8 cellular contexts compared by ENCODE assay signal in the genomic region with DNA sequence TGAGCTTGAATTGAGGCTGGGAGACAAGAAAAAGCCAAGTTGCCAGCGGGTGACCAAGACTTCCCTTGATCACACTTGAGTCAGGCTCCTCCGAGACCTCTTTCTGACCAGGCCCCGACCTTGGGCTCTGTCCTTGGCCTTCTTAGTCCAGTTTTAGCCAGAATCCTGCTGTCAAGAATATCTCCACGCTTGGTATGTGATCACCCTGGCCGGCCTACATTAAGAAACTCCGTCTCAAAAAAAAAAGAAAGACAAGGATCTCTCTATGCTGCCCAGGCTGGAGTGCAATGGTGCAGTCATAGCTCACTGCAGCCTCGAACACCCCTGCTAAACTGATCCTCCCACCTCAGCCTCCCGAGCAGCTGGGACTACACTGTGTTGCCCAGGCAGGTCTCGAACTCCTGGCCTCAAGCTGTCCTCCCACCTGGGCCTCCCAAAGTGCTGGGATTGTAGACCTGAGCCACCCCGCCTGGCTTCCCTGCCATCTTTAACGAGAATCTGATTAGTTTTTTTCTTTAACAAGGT. TPM values are rescaled to one million over a fixed set of nuclear protein-coding genes. Genes with fewer than 3 reads are reported as not detected.
A peak's percentile ranks its signal among the peaks of the same experiment; 100 is the strongest.
DNase-seq lines count a peak whose midpoint lies in the region; ATAC-seq and TF ChIP-seq lines count a peak whose summit lies in the region.

No MANE protein-coding gene starts in this region.

- TF ChIP-seq CTCF in DND-41 (IDR thresholded peaks at IDR 0.05; ENCODE audit: borderline replicate concordance, extremely low read depth, low read length, poor library complexity, severe bottlenecking) (no peak), esophagus muscularis mucosa (IDR thresholded peaks at IDR 0.05) (no peak), prostate gland (IDR thresholded peaks at IDR 0.05) (no peak), mucosa of descending colon (IDR thresholded peaks at IDR 0.05) (no peak)

- H3K4me3 ChIP-seq in DND-41 (ENCODE audit: low read depth in 1 of 2, low read length in 2 of 2) = peak overlapping the region; percentile 29 to 94; a peak in 3 of 4 replicates
- H3K4me3 ChIP-seq in esophagus muscularis mucosa = peak overlapping the region; percentile 70 to 98 (median 84)
- peak overlapping the region in 1 of 2 donors; percentile 85 for H3K4me3 ChIP-seq in prostate gland
- no peak overlapping the region for H3K4me3 ChIP-seq in mucosa of descending colon

- H3K9me3 ChIP-seq in DND-41 (ENCODE audit: insufficient read depth, low read length, severe bottlenecking) (no peaks in the 10 kb centered on the region), esophagus muscularis mucosa (no peaks in the 10 kb centered on the region), prostate gland (no peaks in the 10 kb centered on the region), mucosa of descending colon (no peaks in the 10 kb centered on the region)

- ATAC-seq in DND-41 (ENCODE audit: insufficient read depth, low read depth) = no peak
- no peak for ATAC-seq in mucosa of descending colon
- no peak for ATAC-seq in GM18867 (IDR thresholded peaks at IDR 0.05; ENCODE audit: unreplicated experiment)

- H3K27ac ChIP-seq in DND-41 (ENCODE audit: low read length) (peak overlapping the region; percentile 79), esophagus muscularis mucosa (replicated peaks in 1 of 4) (peak overlapping the region; percentile 97 to 99 (median 99)), prostate gland (peak overlapping the region; percentile 94)

- TF ChIP-seq POLR2A in esophagus muscularis mucosa (IDR thresholded peaks at IDR 0.05; ENCODE audit: low read depth) (no peak), prostate gland (IDR thresholded peaks at IDR 0.05) (no peak)

- H3K27me3 ChIP-seq in DND-41 (ENCODE audit: insufficient read depth, low read length, poor library complexity) = no peaks in the 10 kb centered on the region
- no peaks in the 10 kb centered on the region for H3K27me3 ChIP-seq in esophagus muscularis mucosa
- no peaks in the 10 kb centered on the region for H3K27me3 ChIP-seq in prostate gland (replicated peaks; ENCODE audit: insufficient read depth)

- CTCF ChIA-PET in HEK293T (lab: Yijun Ruan, JAX) = interaction anchor here (0.7 to 1.3 kb wide), 5 partner anchors 11 to 1167 kb away, joined by 3 to 6 read pairs (median 4); no protein-coding TSS in a partner anchor

- H3K36me3 ChIP-seq in DND-41 (ENCODE audit: insufficient read depth, low read length) (no peaks in the 10 kb centered on the region; the same call in 1 of the 2 replicates), esophagus muscularis mucosa (no peaks in the 10 kb centered on the region), prostate gland (no peaks in the 10 kb centered on the region), mucosa of descending colon (ENCODE audit: low read depth) (no peaks in the 10 kb centered on the region)

- peaks cover 33% of the 10 kb centered on the region for H3K79me2 ChIP-seq in DND-41 (ENCODE audit: insufficient read depth, low read length)

- TF ChIP-seq EP300 in esophagus muscularis mucosa (IDR thresholded peaks at IDR 0.05) = no peak

- H4K20me1 ChIP-seq in DND-41 (ENCODE audit: insufficient read depth, low read length) = peaks cover 24% of the 10 kb centered on the region; the same call in 1 of the 2 replicates

- POLR2A ChIA-PET in HEK293T (lab: Yijun Ruan, JAX) = interaction anchor here (0.6 to 1.5 kb wide), 4 partner anchors 11 to 70 kb away, joined by 3 to 7 read pairs (median 4); no protein-coding TSS in a partner anchor

- H2AFZ ChIP-seq in DND-41 (ENCODE audit: low read depth, low read length) = peak overlapping the region; percentile 79

- WGBS in esophagus muscularis mucosa = 81% methylated on average over 11 of the region's 11 CpGs
- 89% methylated on average over 11 of the region's 11 CpGs for WGBS in prostate gland

- peak overlapping the region; percentile 75 for H3K9ac ChIP-seq in DND-41 (ENCODE audit: low read depth, low read length)

- H3K4me1 ChIP-seq in DND-41 (ENCODE audit: insufficient read depth, low read length) (peaks cover 40% of the 10 kb centered on the region), esophagus muscularis mucosa (peaks cover 22 to 41% (median 38%) of the 10 kb centered on the region in 4 donors), prostate gland (replicated peaks) (peaks cover 7% of the 10 kb centered on the region), mucosa of descending colon (ENCODE audit: low read depth) (peaks cover 14% of the 10 kb centered on the region)

- intact Hi-C loops in esophagus muscularis mucosa (cut with DNase I) (loop anchor here (5.0 to 10.0 kb wide), 2 partner anchors 82 to 164 kb away; no protein-coding TSS in a partner anchor), prostate gland (cut with DNase I) (loop anchor here (5.0 kb wide), 2 partner anchors 66 to 144 kb away; partner anchors contain the start of gene MOAP1), mucosa of descending colon (cut with DNase I, micrococcal nuclease) (no loop called here)

- no peak for DNase-seq in DND-41
- DNase-seq in RKO (ENCODE audit: low spot score) = peak; percentile 48
- no peak for DNase-seq in esophagus muscularis mucosa (ENCODE audit: extremely low spot score)
- no peak for DNase-seq in prostate gland (ENCODE audit: low spot score)
- no peak for DNase-seq in mucosa of descending colon
- no peak for DNase-seq in HEK293T (ENCODE audit: extremely low spot score)
- no peak for DNase-seq in glomerular visceral epithelial cell (ENCODE audit: extremely low spot score)

- peak overlapping the region; percentile 82 for H3K4me2 ChIP-seq in DND-41 (ENCODE audit: insufficient read depth, low read length)

TF ChIP-seq in HEK293T, 16 proteins besides CTCF, POLR2A, EP300 and RAD21:
- TF ChIP-seq SUZ12 (IDR thresholded peaks at IDR 0.05) = no peak
- no peak for TF ChIP-seq SP1 (IDR thresholded peaks at IDR 0.05)
- TF ChIP-seq L3MBTL2 (conservative IDR thresholded peaks at IDR 0.05) = no peak
- TF ChIP-seq CTBP1 (IDR thresholded peaks at IDR 0.05; ENCODE audit: borderline replicate concordance) = no peak
- no peak for TF ChIP-seq LEF1 (IDR thresholded peaks at IDR 0.05; ENCODE audit: borderline replicate concordance)
- no peak for TF ChIP-seq BHLHE40 (IDR thresholded peaks at IDR 0.05; ENCODE audit: borderline replicate concordance)
- TF ChIP-seq FOXA1 (IDR thresholded peaks at IDR 0.05) = no peak
- no peak for TF ChIP-seq HDGF (IDR thresholded peaks at IDR 0.05; ENCODE audit: borderline replicate concordance)

RNA-seq across cellular contexts. Expression of gene ITPK1, which starts 1.0 kb away (rescaled TPM):
- total RNA-seq in esophagus muscularis mucosa (100 to 1,000 TPM; 108 to 221 (median 138) TPM), prostate gland (100 to 1,000 TPM in 1 of 2 donors, 10 to 100 TPM in 1; 77.1 to 118 TPM), mucosa of descending colon (100 to 1,000 TPM; 134 to 165 (median 152) TPM)

Comparison
In these comparisons a context has a peak if more than half of its experiments do, and no peak if none do; other contexts are left out.
1. intact Hi-C loops: an anchor here in esophagus muscularis mucosa (5.0 to 10.0 kb wide) and prostate gland (5.0 kb wide); none called in mucosa of descending colon.